8 cellular contexts compared by ENCODE assay signal in the genomic region with DNA sequence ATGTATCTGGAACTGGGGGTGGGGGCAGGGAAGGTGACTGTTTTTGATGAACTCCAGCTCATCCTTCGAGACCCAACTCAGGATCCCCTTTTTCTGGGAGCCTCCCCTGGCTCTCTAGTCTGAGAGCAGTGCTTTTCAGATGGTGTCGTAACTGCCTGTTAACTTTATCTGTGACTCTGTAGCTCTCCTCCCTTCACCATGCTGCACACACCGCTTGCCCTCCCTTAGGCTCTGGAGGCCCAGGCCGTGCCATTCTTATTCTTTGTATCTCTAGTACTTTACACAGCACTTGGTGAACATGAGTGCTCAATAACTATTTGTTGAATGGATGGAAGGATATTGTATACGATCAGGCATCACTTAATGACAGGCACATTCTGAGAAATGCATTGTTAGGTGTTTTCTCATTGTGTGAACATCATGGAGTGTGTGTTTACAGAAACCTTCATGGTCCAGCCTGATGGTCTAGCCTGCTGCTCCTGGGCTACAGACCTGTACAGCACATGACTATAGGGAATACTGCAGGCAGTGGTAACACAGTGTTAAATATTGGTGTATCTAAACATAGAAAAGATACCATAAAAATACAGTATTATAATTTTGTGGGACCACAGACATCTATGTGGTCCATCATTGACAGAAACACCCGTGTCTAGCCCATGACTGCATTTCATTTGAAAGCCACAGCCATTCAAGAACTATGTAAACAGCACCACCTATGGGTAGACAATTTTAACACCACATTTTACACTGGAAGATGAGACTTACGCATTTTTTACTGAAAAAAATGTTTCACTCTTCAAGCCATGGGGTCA.
A peak's percentile ranks its signal among the peaks of the same experiment; 100 is the strongest.
DNase-seq lines count a peak whose midpoint lies in the region; ATAC-seq and TF ChIP-seq lines count a peak whose summit lies in the region.

No MANE protein-coding gene starts in this region.

- 53 to 58% (median 57%) methylated on average over 7 of the region's 7 CpGs for WGBS in psoas muscle, 3 donors

- in situ Hi-C loops in HAP-1 (cut with MboI; ENCODE audit: low sequenced_read_pairs), result loop anchor here (5.0 to 10.0 kb wide), 2 partner anchors 143 to 360 kb away; no protein-coding TSS in a partner anchor

- no peaks in the 10 kb centered on the region for H3K9me3 Mint-ChIP-seq in activated CD4-positive, alpha-beta T cell treated with anti-CD3 and anti-CD28 coated beads, Interleukin-2, amount 10 ng/mL, durations not matched to agents 7 days and 5 days

- no peaks in the 10 kb centered on the region for H3K36me3 Mint-ChIP-seq in activated CD4-positive, alpha-beta T cell treated with anti-CD3 and anti-CD28 coated beads, Interleukin-2, amount 10 ng/mL, durations not matched to agents 7 days and 5 days (ENCODE audit: low read depth)

- no peaks in the 10 kb centered on the region for H3K4me1 Mint-ChIP-seq in activated CD4-positive, alpha-beta T cell treated with anti-CD3 and anti-CD28 coated beads, Interleukin-2, amount 10 ng/mL, durations not matched to agents 7 days and 5 days

- no peaks in the 10 kb centered on the region for H3K36me3 ChIP-seq in HAP-1 (replicated peaks)
- peaks cover 19% of the 10 kb centered on the region for H3K36me3 ChIP-seq in WERI-Rb-1
- peaks cover 0 to 10% of the 10 kb centered on the region in 2 donors for H3K36me3 ChIP-seq in psoas muscle (ENCODE audit: insufficient read depth in 1 of 2, low read depth in 1 of 2)

- H3K4me3 ChIP-seq in HAP-1, result no peak overlapping the region
- no peak overlapping the region for H3K4me3 ChIP-seq in WERI-Rb-1 (ENCODE audit: low read depth, low read length)
- H3K4me3 ChIP-seq in psoas muscle, result no peak overlapping the region

- intact Hi-C loops in psoas muscle (cut with DNase I), result loop anchor here (1.0 to 5.0 kb wide), 4 partner anchors 73 to 203 kb away; partner anchors contain the start of gene CYP46A1 (in 1 of the 2)

- CTCF ChIA-PET in activated CD4-positive, alpha-beta T cell treated with anti-CD3 and anti-CD28 coated beads, Interleukin-2, amount 10 ng/mL, durations not matched to agents 7 days and 5 days (lab: Charles Lee), result interaction anchor here (0.8 to 1.5 kb wide), 5 partner anchors 12 to 369 kb away, joined by 3 to 5 read pairs (median 3); no protein-coding TSS in a partner anchor

- no peak overlapping the region for H3K27ac Mint-ChIP-seq in activated CD4-positive, alpha-beta T cell treated with anti-CD3 and anti-CD28 coated beads, Interleukin-2, amount 10 ng/mL, durations not matched to agents 7 days and 5 days

- TF ChIP-seq CTCF in WERI-Rb-1 (IDR thresholded peaks at IDR 0.05; ENCODE audit: low read depth, low read length) (peak; percentile 51), psoas muscle (IDR thresholded peaks at IDR 0.05) (peak; percentile 87)

- peaks cover 9% of the 10 kb centered on the region for H3K27me3 Mint-ChIP-seq in activated CD4-positive, alpha-beta T cell treated with anti-CD3 and anti-CD28 coated beads, Interleukin-2, amount 10 ng/mL, durations not matched to agents 7 days and 5 days

- ATAC-seq in psoas muscle (peak; percentile 78 to 90 (median 81)), GM19023 (IDR thresholded peaks at IDR 0.05; ENCODE audit: unreplicated experiment) (no peak)

- DNase-seq in activated CD4-positive, alpha-beta T cell treated with anti-CD3 and anti-CD28 coated beads, Interleukin-2, amount 10 ng/mL, durations not matched to agents 7 days and 5 days, result peak; percentile 49
- no peak for DNase-seq in activated CD4-positive, alpha-beta T cell treated with anti-CD3 and anti-CD28 coated beads for 1 hour
- DNase-seq in HAP-1 (ENCODE audit: low spot score in 2 of 2) (peak; percentile 41 to 44), NCI-H2081 treated with DMSO at 0.1 percent for 48 hours (lab: John Stamatoyannopoulos, UW) (peak; percentile 17), WERI-Rb-1 (no peak), globus pallidus (ENCODE audit: low spot score) (peak; percentile 79), psoas muscle (no peak)

- no peaks in the 10 kb centered on the region for H3K9me3 ChIP-seq in HAP-1
- no peaks in the 10 kb centered on the region for H3K9me3 ChIP-seq in WERI-Rb-1 (ENCODE audit: severe bottlenecking)
- H3K9me3 ChIP-seq in psoas muscle, result no peaks in the 10 kb centered on the region

- H3K27ac ChIP-seq in WERI-Rb-1 (no peak overlapping the region), psoas muscle (no peak overlapping the region)

- POLR2A ChIA-PET in activated CD4-positive, alpha-beta T cell treated with anti-CD3 and anti-CD28 coated beads, Interleukin-2, amount 10 ng/mL, durations not matched to agents 7 days and 5 days (lab: Charles Lee), result no interaction called here

- no peaks in the 10 kb centered on the region for H3K27me3 ChIP-seq in HAP-1 (ENCODE audit: low read depth)
- H3K27me3 ChIP-seq in WERI-Rb-1 (ENCODE audit: insufficient read depth, low read depth, severe bottlenecking), result no peaks in the 10 kb centered on the region
- no peaks in the 10 kb centered on the region for H3K27me3 ChIP-seq in psoas muscle (ENCODE audit: insufficient read depth in 3 of 3, low read length in 2 of 3)

- no peak overlapping the region for H3K4me3 Mint-ChIP-seq in activated CD4-positive, alpha-beta T cell treated with anti-CD3 and anti-CD28 coated beads, Interleukin-2, amount 10 ng/mL, durations not matched to agents 7 days and 5 days

- H3K4me1 ChIP-seq in HAP-1 (peaks cover 11% of the 10 kb centered on the region), psoas muscle (no peaks in the 10 kb centered on the region)

Comparison
In these comparisons a context has a peak if more than half of its experiments do, and no peak if none do; other contexts are left out.
1. DNase-seq: peak in activated CD4-positive, alpha-beta T cell treated with anti-CD3 and anti-CD28 coated beads, Interleukin-2, amount 10 ng/mL, durations not matched to agents 7 days and 5 days (single experiment), HAP-1 (2 of 2), NCI-H2081 treated with DMSO at 0.1 percent for 48 hours (single experiment) and globus pallidus (single experiment); none in activated CD4-positive, alpha-beta T cell treated with anti-CD3 and anti-CD28 coated beads for 1 hour (single experiment), WERI-Rb-1 (single experiment) and psoas muscle (0 of 2).